ENCODE assay signal across 31 cellular contexts in genomic region chr3:169739067-169739466, GRCh38. TPM values are rescaled to one million over a fixed set of nuclear protein-coding genes. Genes with fewer than 3 reads are reported as not detected.
"Had no signal": no experiment of that assay in that cellular context is flagged by ENCODE, and none has a peak within 500 bp of the region (broad histone marks: within the 10 kb centered on the region; RNA-seq: fewer than 3 reads in every experiment).

No MANE protein-coding gene starts in this region.

- H3K4me3 Mint-ChIP-seq: memory B cell; natural killer cell treated with Interleukin-12 subunit alpha and Interleukin-12 subunit beta and Interleukin-15 and Interleukin-18, amount 100 ng/mL, for 72 hours; neural crest cell; stimulated activated naive CD8-positive, alpha-beta T cell treated with anti-CD3 and anti-CD28 coated beads, Interleukin-15, amount 100 ng/mL, for 72 hours had no signal

- H3K79me2 ChIP-seq: hepatocyte had no signal

- H3K36me3 ChIP-seq: colonic mucosa, esophagus muscularis mucosa, gastroesophageal sphincter, heart left ventricle, prostate gland, right atrium auricular region, suprapubic skin, transverse colon, upper lobe of right lung, uterus had no signal

- H2AFZ ChIP-seq: hepatocyte had no signal

- DNase-seq: colonic mucosa; dermis blood vessel endothelial cell; effector memory CD4-positive, alpha-beta T cell; foreskin keratinocyte; heart left ventricle; kidney; stimulated activated CD4-positive, alpha-beta T cell treated with anti-CD3 and anti-CD28 coated beads, Interleukin-12 subunit alpha, Interleukin-12 subunit beta, amount 100 ng/mL, for 4 hours; stimulated activated CD4-positive, alpha-beta T cell treated with anti-CD3 and anti-CD28 coated beads, Interleukin-1b, Interleukin-23, amount 100 ng/mL, for 48 hours; stimulated activated CD4-positive, alpha-beta T cell treated with anti-CD3 and anti-CD28 coated beads, Interleukin-4, amount 100 ng/mL, for 1 hour; stimulated activated CD8-positive, alpha-beta memory T cell treated with anti-CD3 and anti-CD28 coated beads, Interleukin-4, amount 100 ng/mL, for 48 hours; stimulated activated naive CD4-positive, alpha-beta T cell; stimulated activated naive CD8-positive, alpha-beta T cell treated with anti-CD3 and anti-CD28 coated beads, Interleukin-15, amount 100 ng/mL, for 72 hours; transverse colon; upper lobe of right lung; uterus had no signal

- H3K4me1 Mint-ChIP-seq: memory B cell; neural crest cell; stimulated activated naive CD8-positive, alpha-beta T cell treated with anti-CD3 and anti-CD28 coated beads, Interleukin-15, amount 100 ng/mL, for 72 hours had no signal

- H3K27ac ChIP-seq: colonic mucosa, esophagus muscularis mucosa, foreskin keratinocyte, gastroesophageal sphincter, heart left ventricle, hepatocyte, prostate gland, right atrium auricular region, suprapubic skin, transverse colon, upper lobe of right lung, uterus had no signal

- H3K9me3 ChIP-seq: colonic mucosa, prostate gland, upper lobe of right lung, uterus had no signal

- H3K4me2 ChIP-seq: hepatocyte, smooth muscle cell had no signal

- H3K27me3 ChIP-seq: colonic mucosa, esophagus muscularis mucosa, foreskin keratinocyte, gastroesophageal sphincter, heart left ventricle, hepatocyte, right atrium auricular region, suprapubic skin, transverse colon, upper lobe of right lung, uterus had no signal

- H3K27ac Mint-ChIP-seq: memory B cell; natural killer cell treated with Interleukin-12 subunit alpha and Interleukin-12 subunit beta and Interleukin-15 and Interleukin-18, amount 100 ng/mL, for 72 hours; stimulated activated naive CD8-positive, alpha-beta T cell treated with anti-CD3 and anti-CD28 coated beads, Interleukin-15, amount 100 ng/mL, for 72 hours had no signal

- ATAC-seq: foreskin keratinocyte; gastroesophageal sphincter; heart left ventricle; left lobe of liver; natural killer cell treated with Interleukin-12 subunit alpha and Interleukin-12 subunit beta and Interleukin-15 and Interleukin-18, amount 100 ng/mL, for 72 hours; sciatic nerve; stimulated activated naive CD8-positive, alpha-beta T cell treated with anti-CD3 and anti-CD28 coated beads, Interleukin-15, amount 100 ng/mL, for 72 hours; upper lobe of right lung had no signal

- H3K4me1 ChIP-seq: colonic mucosa, foreskin keratinocyte, prostate gland, right atrium auricular region, suprapubic skin, transverse colon, upper lobe of right lung, uterus had no signal

- H3K4me3 ChIP-seq: colonic mucosa, esophagus muscularis mucosa, gastroesophageal sphincter, heart left ventricle, hepatocyte, lung, prostate gland, right atrium auricular region, smooth muscle cell, suprapubic skin, transverse colon, upper lobe of right lung, uterus had no signal

RNA-seq across cellular contexts. Expression of gene TERC, which starts 25.8 kb away (rescaled TPM):
- total RNA-seq: osteocyte had no signal
- polyA plus RNA-seq: foreskin keratinocyte, heart left ventricle, smooth muscle cell, thymus had no signal

RNA-seq across cellular contexts. Expression of gene ACTRT3, which starts 30.3 kb away (rescaled TPM):
- total RNA-seq: mononuclear cell had no signal
